8 cellular contexts compared by ENCODE assay signal in the genomic region with DNA sequence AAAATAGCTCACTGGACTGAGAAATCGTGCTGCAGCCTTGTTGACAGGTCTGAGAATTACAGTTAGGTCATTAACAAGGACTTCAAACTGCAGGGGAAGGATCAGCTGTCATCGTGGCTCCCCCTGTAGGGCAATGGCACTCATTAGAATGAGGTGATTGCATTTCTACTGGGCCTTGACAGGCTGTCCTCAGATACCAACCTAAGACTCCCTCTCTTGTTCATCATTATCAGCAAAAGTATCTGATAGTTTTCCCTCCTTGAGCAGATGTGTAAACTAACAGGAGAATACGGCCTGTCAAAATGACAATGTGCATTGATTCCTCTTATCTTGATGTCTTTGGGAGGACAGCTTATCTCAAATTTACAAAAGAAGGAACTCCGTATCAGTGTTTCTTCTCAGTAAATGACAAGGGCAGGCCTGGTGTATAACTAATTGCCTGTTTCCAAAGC.
A peak's percentile ranks its signal among the peaks of the same experiment; 100 is the strongest.
DNase-seq lines count a peak whose midpoint lies in the region; ATAC-seq and TF ChIP-seq lines count a peak whose summit lies in the region.

No MANE protein-coding gene starts in this region.

- H3K27me3 ChIP-seq in naive thymus-derived CD4-positive, alpha-beta T cell (ENCODE audit: control insufficient read depth in 2 of 2, insufficient read depth in 2 of 2, low read length in 2 of 2): no peaks in the 10 kb centered on the region

- H3K4me3 Mint-ChIP-seq in naive thymus-derived CD4-positive, alpha-beta T cell: no peak overlapping the region

- WGBS in lower leg skin, 2 donors: 54 to 55% methylated on average over 4 of the region's 4 CpGs

- no peak overlapping the region for H3K27ac ChIP-seq in VCaP
- H3K27ac ChIP-seq in naive thymus-derived CD4-positive, alpha-beta T cell (ENCODE audit: low read depth, low read length): no peak overlapping the region

- peaks cover 0 to 9% (median 0%) of the 10 kb centered on the region in 11 donors for H3K9me3 Mint-ChIP-seq in naive thymus-derived CD4-positive, alpha-beta T cell

- no peak overlapping the region for H3K27ac Mint-ChIP-seq in naive thymus-derived CD4-positive, alpha-beta T cell

- TF ChIP-seq CTCF in GM10266 (IDR thresholded peaks at IDR 0.05; ENCODE audit: control insufficient read depth, insufficient read depth, low read depth, missing control alignments) (peak; percentile 44), VCaP (conservative IDR thresholded peaks at IDR 0.05) (peak; percentile 92), lower leg skin (IDR thresholded peaks at IDR 0.05) (no peak)

- no peak overlapping the region for H3K4me3 ChIP-seq in lower leg skin (ENCODE audit: low read depth, poor library complexity, severe bottlenecking)
- no peak overlapping the region for H3K4me3 ChIP-seq in naive thymus-derived CD4-positive, alpha-beta T cell (ENCODE audit: low read length)

- CTCF ChIA-PET in naive thymus-derived CD4-positive, alpha-beta T cell (lab: Charles Lee): no interaction called here

- POLR2A ChIA-PET in naive thymus-derived CD4-positive, alpha-beta T cell (lab: Charles Lee): no interaction called here

- no peak for TF ChIP-seq POLR2A in lower leg skin (IDR thresholded peaks at IDR 0.05)

- no peaks in the 10 kb centered on the region for H3K4me1 Mint-ChIP-seq in naive thymus-derived CD4-positive, alpha-beta T cell

- H3K36me3 ChIP-seq in naive thymus-derived CD4-positive, alpha-beta T cell (ENCODE audit: control insufficient read depth in 2 of 3, insufficient read depth in 3 of 3, low read length in 3 of 3): no peaks in the 10 kb centered on the region

- DNase-seq in GM10266 (ENCODE audit: extremely low spot score) (peak; percentile 27), M059J (ENCODE audit: low read depth) (peak; percentile 4), islet precursor cell (peak; percentile 85), lower leg skin (ENCODE audit: low spot score in 2 of 2) (no peak)
- no peak for DNase-seq in naive thymus-derived CD4-positive, alpha-beta T cell

- no peaks in the 10 kb centered on the region for H3K9me3 ChIP-seq in naive thymus-derived CD4-positive, alpha-beta T cell (ENCODE audit: control insufficient read depth in 2 of 3, low read length in 3 of 3)

- ATAC-seq in GM21529 (IDR thresholded peaks at IDR 0.05; ENCODE audit: unreplicated experiment) (peak; percentile 76), GM21515 (IDR thresholded peaks at IDR 0.05; ENCODE audit: unreplicated experiment) (no peak)
- ATAC-seq in naive thymus-derived CD4-positive, alpha-beta T cell: no peak

- H3K4me1 ChIP-seq in naive thymus-derived CD4-positive, alpha-beta T cell (ENCODE audit: control insufficient read depth in 2 of 2, insufficient read depth in 2 of 2, low read length in 2 of 2): no peaks in the 10 kb centered on the region

- no peaks in the 10 kb centered on the region for H3K36me3 Mint-ChIP-seq in naive thymus-derived CD4-positive, alpha-beta T cell

- H3K27me3 Mint-ChIP-seq in naive thymus-derived CD4-positive, alpha-beta T cell: peaks cover 0 to 4% (median 0%) of the 10 kb centered on the region in 5 donors

- intact Hi-C loops in lower leg skin (cut with DNase I; ENCODE audit: low total_unique reads): no loop called here
- intact Hi-C loops in naive thymus-derived CD4-positive, alpha-beta T cell (cut with micrococcal nuclease): loop anchor here in 1 of 2 donors (10.0 kb wide), 1 partner anchor 652 kb away; a partner anchor contains a TSS

Comparison
In these comparisons a context has a peak if more than half of its experiments do, and no peak if none do; other contexts are left out.
1. DNase-seq: peak in GM10266 (single experiment), M059J (single experiment) and islet precursor cell (single experiment); none in lower leg skin (0 of 2) and naive thymus-derived CD4-positive, alpha-beta T cell (0 of 9).
2. CTCF ChIP-seq: peak in GM10266 (single experiment) and VCaP (single experiment); none in lower leg skin (0 of 3).